Comparison of ENCODE assay signal across 8 cellular contexts in genomic region chr3:184133840-184134745, GRCh38. TPM values are rescaled to one million over a fixed set of nuclear protein-coding genes. Genes with fewer than 3 reads are reported as not detected.
DNase-seq lines count a peak whose midpoint lies in the region; ATAC-seq, FAIRE-seq and TF ChIP-seq lines count a peak whose summit lies in the region.

No MANE protein-coding gene starts in this region.

- H3K27me3 ChIP-seq in RWPE2 (ENCODE audit: insufficient read depth, poor library complexity, severe bottlenecking) (no peaks in the 10 kb centered on the region), neuronal stem cell (ENCODE audit: control insufficient read depth in 3 of 3, insufficient read depth in 3 of 3, low read depth in 1 of 3, low read length in 3 of 3) (peaks cover 0 to 4% (median 0%) of the 10 kb centered on the region in 3 experiments)

- no peak for FAIRE-seq in A549 (lab: Jason Lieb, UNC)
- peak; percentile 73 for FAIRE-seq in GM18507 (lab: Jason Lieb, UNC)

- no peaks in the 10 kb centered on the region for H3K27me3 Mint-ChIP-seq in activated naive CD8-positive, alpha-beta T cell treated with anti-CD3 and anti-CD28 coated beads for 36 hours
- no peaks in the 10 kb centered on the region for H3K27me3 Mint-ChIP-seq in glutamatergic neuron (ENCODE audit: unreplicated experiment)

- no peak overlapping the region for H2BK5ac ChIP-seq in neuronal stem cell (ENCODE audit: low read length)

- H2AFZ ChIP-seq in neuronal stem cell (ENCODE audit: low read length), result peak overlapping the region; percentile 94

- no peak overlapping the region for H3K4ac ChIP-seq in neuronal stem cell (ENCODE audit: low read length)

- H3K4me1 ChIP-seq in A549, result peaks cover 12% of the 10 kb centered on the region; the same call in 2 of the 3 replicates
- no peaks in the 10 kb centered on the region for H3K4me1 ChIP-seq in RWPE2 (ENCODE audit: insufficient read depth, poor library complexity, severe bottlenecking)
- H3K4me1 ChIP-seq in neuronal stem cell (ENCODE audit: control insufficient read depth in 2 of 2, insufficient read depth in 1 of 2, low read depth in 1 of 2, low read length in 2 of 2), result peaks cover 5 to 10% of the 10 kb centered on the region in 2 donors

- H2BK12ac ChIP-seq in neuronal stem cell (ENCODE audit: low read length), result no peak overlapping the region

- no peak overlapping the region for H2AK5ac ChIP-seq in neuronal stem cell (ENCODE audit: low read depth, low read length)

- peak; percentile 54 to 85 for DNase-seq in A549 (ENCODE audit: low read depth in 1 of 2, low spot score in 1 of 2)
- DNase-seq in GM18507 (ENCODE audit: extremely low spot score, insufficient read length, low read depth), result no peak
- DNase-seq in M059J (ENCODE audit: low read depth), result peak; percentile 93
- DNase-seq in RWPE2 (ENCODE audit: low spot score), result peak; percentile 86
- DNase-seq in activated naive CD8-positive, alpha-beta T cell treated with anti-CD3 and anti-CD28 coated beads for 36 hours, result peak; percentile 68
- DNase-seq in glutamatergic neuron, result peak; percentile 82
- peak; percentile 59 for DNase-seq in neuronal stem cell (ENCODE audit: low spot score)
- DNase-seq in ureter (ENCODE audit: low spot score), result peak; percentile 89

- POLR2A ChIA-PET in A549 (lab: Yijun Ruan, JAX), result interaction anchor here (1.0 to 1.8 kb wide), 2 partner anchors 11 to 43 kb away, joined by 3 to 9 read pairs; no protein-coding TSS in a partner anchor

- H3K4me3 Mint-ChIP-seq in activated naive CD8-positive, alpha-beta T cell treated with anti-CD3 and anti-CD28 coated beads for 36 hours, result peak overlapping the region; percentile 95
- peak overlapping the region; percentile 94 for H3K4me3 Mint-ChIP-seq in glutamatergic neuron (ENCODE audit: unreplicated experiment)

- peak; percentile 71 for TF ChIP-seq POLR2A in A549 (IDR thresholded peaks at IDR 0.05; ENCODE audit: low read length)

- no peak overlapping the region for H3K14ac ChIP-seq in neuronal stem cell (ENCODE audit: low read length)

- H3K9ac ChIP-seq in neuronal stem cell (ENCODE audit: low read depth, low read length, poor library complexity), result peak overlapping the region; percentile 55

- H3K9me3 ChIP-seq in A549, result no peaks in the 10 kb centered on the region
- H3K9me3 ChIP-seq in RWPE2 (ENCODE audit: severe bottlenecking), result no peaks in the 10 kb centered on the region
- no peaks in the 10 kb centered on the region for H3K9me3 ChIP-seq in neuronal stem cell (replicated peaks in 1 of 2; ENCODE audit: control insufficient read depth in 2 of 2, insufficient read depth in 1 of 2, low read depth in 1 of 2, low read length in 2 of 2)

- CTCF ChIA-PET in A549 (lab: Yijun Ruan, JAX), result interaction anchor here (0.9 to 3.6 kb wide), 4 partner anchors 11 to 238 kb away, joined by 3 to 20 read pairs (median 8); partner anchors contain the start of gene EEF1AKMT4

- peak; percentile 82 to 83 for ATAC-seq in A549
- ATAC-seq in RWPE2 (ENCODE audit: low read depth), result peak; percentile 71

- TF ChIP-seq EP300 in A549 (IDR thresholded peaks at IDR 0.05), result no peak

- no peak overlapping the region for H4K8ac ChIP-seq in neuronal stem cell (ENCODE audit: low read depth, low read length)

- H3K27ac ChIP-seq in A549 (peak overlapping the region; percentile 95 to 97), RWPE2 (ENCODE audit: poor library complexity, severe bottlenecking) (peak overlapping the region; percentile 62), neuronal stem cell (replicated peaks; ENCODE audit: low read length) (peak overlapping the region; percentile 7)

- H3K18ac ChIP-seq in neuronal stem cell (ENCODE audit: low read length), result no peak overlapping the region

- TF ChIP-seq CTCF in A549 (IDR thresholded peaks at IDR 0.05) (no peak), RWPE2 (IDR thresholded peaks at IDR 0.05; ENCODE audit: poor library complexity, severe bottlenecking) (no peak), glutamatergic neuron (IDR thresholded peaks at IDR 0.05; ENCODE audit: partially characterized antibody, unreplicated experiment) (no peak)

- no peaks in the 10 kb centered on the region for H3K9me3 Mint-ChIP-seq in activated naive CD8-positive, alpha-beta T cell treated with anti-CD3 and anti-CD28 coated beads for 36 hours
- H3K9me3 Mint-ChIP-seq in glutamatergic neuron (ENCODE audit: unreplicated experiment), result peaks cover 8% of the 10 kb centered on the region

- no peak overlapping the region for H4K91ac ChIP-seq in neuronal stem cell (ENCODE audit: low read depth, low read length, poor library complexity)

- H2BK120ac ChIP-seq in neuronal stem cell (ENCODE audit: low read depth, low read length), result no peak overlapping the region

- peak overlapping the region; percentile 99 for H3K4me3 ChIP-seq in A549
- peak overlapping the region; percentile 74 for H3K4me3 ChIP-seq in RWPE2 (ENCODE audit: severe bottlenecking)
- H3K4me3 ChIP-seq in neuronal stem cell (ENCODE audit: low read length in 2 of 2), result peak overlapping the region; percentile 96 to 99

- no peak for TF ChIP-seq RAD21 in A549 (conservative IDR thresholded peaks at IDR 0.05 in 1 of 2, IDR thresholded peaks at IDR 0.05 in 1 of 2)

- H3K27ac Mint-ChIP-seq in activated naive CD8-positive, alpha-beta T cell treated with anti-CD3 and anti-CD28 coated beads for 36 hours, result peak overlapping the region; percentile 95
- peak overlapping the region; percentile 59 for H3K27ac Mint-ChIP-seq in glutamatergic neuron (ENCODE audit: unreplicated experiment)

- H2BK15ac ChIP-seq in neuronal stem cell (ENCODE audit: low read length), result no peak overlapping the region

- peaks cover 16% of the 10 kb centered on the region for H3K36me3 Mint-ChIP-seq in activated naive CD8-positive, alpha-beta T cell treated with anti-CD3 and anti-CD28 coated beads for 36 hours
- H3K36me3 Mint-ChIP-seq in glutamatergic neuron (ENCODE audit: unreplicated experiment), result no peaks in the 10 kb centered on the region

- H3K4me1 Mint-ChIP-seq in activated naive CD8-positive, alpha-beta T cell treated with anti-CD3 and anti-CD28 coated beads for 36 hours, result peaks cover 30% of the 10 kb centered on the region
- H3K4me1 Mint-ChIP-seq in glutamatergic neuron (ENCODE audit: low read depth, unreplicated experiment), result peaks cover 9% of the 10 kb centered on the region

- H3K23ac ChIP-seq in neuronal stem cell (ENCODE audit: low read depth, low read length, poor library complexity), result no peak overlapping the region

- peak overlapping the region; percentile 97 for H3K4me2 ChIP-seq in A549
- peak overlapping the region; percentile 92 for H3K4me2 ChIP-seq in neuronal stem cell (ENCODE audit: insufficient read depth, low read length, poor library complexity, severe bottlenecking)

- no peaks in the 10 kb centered on the region for H3K79me1 ChIP-seq in neuronal stem cell (ENCODE audit: low read depth, low read length)

- H3K36me3 ChIP-seq in RWPE2 (ENCODE audit: low read depth) (peaks cover 16% of the 10 kb centered on the region), neuronal stem cell (replicated peaks in 1 of 2; ENCODE audit: control insufficient read depth in 2 of 2, insufficient read depth in 2 of 2, low read length in 2 of 2) (peaks cover 4 to 19% of the 10 kb centered on the region in 2 donors)

- 3% methylated on average over 32 of the region's 37 CpGs for WGBS in A549 (ENCODE audit: missing lambda C conversion rate)
- no CpG with 5 or more reads among the region's 37 CpGs for WGBS in neuronal stem cell (ENCODE audit: extremely low coverage in 2 of 2, insufficient read length in 2 of 2, insufficient replicate concordance in 1 of 2), 2 donors

RNA-seq across cellular contexts. Expression of gene EIF2B5, which starts 1.1 kb away (rescaled TPM):
- polyA plus RNA-seq in A549 (2011; rRNA removed) (32.7 and 33.9 TPM in 2 replicates), A549 (2017; fragmentation: RNase III; extraction: RNeasy Plus Mini Kit Qiagen cat#74134 plus additional on column Dnase treatment) (29.8 to 32.5 TPM (median 32.1 TPM) in 3 replicates)
- polyA plus RNA-seq in A549 (2012; cell fraction: cytosol; rRNA removed), result 31.0 and 32.0 TPM in 2 replicates
- 53.8 and 60.2 TPM in 2 replicates for polyA plus RNA-seq in A549 (2012; cell fraction: nucleus; rRNA removed)
- polyA minus RNA-seq in A549 (2011; rRNA and poly(A)+ RNA removed), result 29.7 and 30.8 TPM in 2 replicates
- 29.4 and 43.6 TPM in 2 replicates for total RNA-seq in M059J (2014; rRNA removed; shearing (Covaris generic))
- total RNA-seq in activated naive CD8-positive, alpha-beta T cell treated with anti-CD3 and anti-CD28 coated beads for 36 hours, result 10 to 100 TPM; 73.2 to 74.4 TPM
- total RNA-seq in glutamatergic neuron (ENCODE audit: unreplicated experiment) (41.6 TPM), ureter (48.6 TPM)
- 31.0 TPM for polyA plus RNA-seq in neuronal stem cell (2013, experiment 1 of 2)
- polyA plus RNA-seq in neuronal stem cell (2013, experiment 2 of 2), result 31.6 TPM

RNA-seq across cellular contexts. Expression of gene DVL3, which starts 21.1 kb away (rescaled TPM):
- polyA plus RNA-seq in A549 (2011; rRNA removed), result 14.1 and 17.7 TPM in 2 replicates
- 17.9 and 23.2 TPM in 2 replicates for polyA plus RNA-seq in A549 (2012; cell fraction: cytosol; rRNA removed)
- polyA plus RNA-seq in A549 (2012; cell fraction: nucleus; rRNA removed), result 75.3 and 93.6 TPM in 2 replicates
- 23.6 to 24.4 TPM (median 23.9 TPM) in 3 replicates for polyA plus RNA-seq in A549 (2017; fragmentation: RNase III; extraction: RNeasy Plus Mini Kit Qiagen cat#74134 plus additional on column Dnase treatment)
- 22.2 and 29.2 TPM in 2 replicates for polyA minus RNA-seq in A549 (2011; rRNA and poly(A)+ RNA removed)
- total RNA-seq in M059J (2014; rRNA removed; shearing (Covaris generic)), result 21.2 and 30.3 TPM in 2 replicates
- 10 to 100 TPM; 22.9 to 25.2 TPM for total RNA-seq in activated naive CD8-positive, alpha-beta T cell treated with anti-CD3 and anti-CD28 coated beads for 36 hours
- 213 TPM for total RNA-seq in glutamatergic neuron (ENCODE audit: unreplicated experiment)
- polyA plus RNA-seq in neuronal stem cell (2013, experiment 1 of 2), result 47.4 TPM
- polyA plus RNA-seq in neuronal stem cell (2013, experiment 2 of 2), result 46.8 TPM
- total RNA-seq in ureter, result 61.1 TPM

RNA-seq across cellular contexts. Expression of gene HTR3E, which starts 37.2 kb away (rescaled TPM):
- polyA plus RNA-seq in A549 (2011; rRNA removed) (not detected in 2 replicates), A549 (2017; fragmentation: RNase III; extraction: RNeasy Plus Mini Kit Qiagen cat#74134 plus additional on column Dnase treatment) (not detected in 3 replicates)
- polyA plus RNA-seq in A549 (2012; cell fraction: cytosol; rRNA removed), result not detected in 2 replicates
- polyA plus RNA-seq in A549 (2012; cell fraction: nucleus; rRNA removed), result not detected in 2 replicates
- polyA minus RNA-seq in A549 (2011; rRNA and poly(A)+ RNA removed), result not detected in 2 replicates
- not detected in 2 replicates for total RNA-seq in M059J (2014; rRNA removed; shearing (Covaris generic))
- not detected for total RNA-seq in activated naive CD8-positive, alpha-beta T cell treated with anti-CD3 and anti-CD28 coated beads for 36 hours
- total RNA-seq in glutamatergic neuron (ENCODE audit: unreplicated experiment) (not detected), ureter (not detected)
- polyA plus RNA-seq in neuronal stem cell (2013, experiment 1 of 2), result not detected
- not detected for polyA plus RNA-seq in neuronal stem cell (2013, experiment 2 of 2)

RNA-seq across cellular contexts. Expression of gene AP2M1, which starts 40.6 kb away (rescaled TPM):
- 274 and 316 TPM in 2 replicates for polyA plus RNA-seq in A549 (2011; rRNA removed)
- polyA plus RNA-seq in A549 (2012; cell fraction: cytosol; rRNA removed), result 385 and 421 TPM in 2 replicates
- polyA plus RNA-seq in A549 (2012; cell fraction: nucleus; rRNA removed), result 290 and 299 TPM in 2 replicates
- polyA plus RNA-seq in A549 (2017; fragmentation: RNase III; extraction: RNeasy Plus Mini Kit Qiagen cat#74134 plus additional on column Dnase treatment), result 285 to 298 TPM (median 288 TPM) in 3 replicates
- polyA minus RNA-seq in A549 (2011; rRNA and poly(A)+ RNA removed), result 217 and 258 TPM in 2 replicates
- total RNA-seq in M059J (2014; rRNA removed; shearing (Covaris generic)), result 676 and 795 TPM in 2 replicates
- 100 to 1,000 TPM; 209 to 219 TPM for total RNA-seq in activated naive CD8-positive, alpha-beta T cell treated with anti-CD3 and anti-CD28 coated beads for 36 hours
- 315 TPM for total RNA-seq in glutamatergic neuron (ENCODE audit: unreplicated experiment)
- 199 TPM for polyA plus RNA-seq in neuronal stem cell (2013, experiment 1 of 2)
- polyA plus RNA-seq in neuronal stem cell (2013, experiment 2 of 2), result 192 TPM
- total RNA-seq in ureter, result 243 TPM

RNA-seq across cellular contexts. Expression of gene ABCF3, which starts 51.9 kb away (rescaled TPM):
- polyA plus RNA-seq in A549 (2011; rRNA removed), result 34.6 and 35.3 TPM in 2 replicates
- 39.4 and 49.4 TPM in 2 replicates for polyA plus RNA-seq in A549 (2012; cell fraction: cytosol; rRNA removed)
- polyA plus RNA-seq in A549 (2012; cell fraction: nucleus; rRNA removed), result 126 and 128 TPM in 2 replicates
- 46.6 to 50.2 TPM (median 47.7 TPM) in 3 replicates for polyA plus RNA-seq in A549 (2017; fragmentation: RNase III; extraction: RNeasy Plus Mini Kit Qiagen cat#74134 plus additional on column Dnase treatment)
- 56.8 and 63.7 TPM in 2 replicates for polyA minus RNA-seq in A549 (2011; rRNA and poly(A)+ RNA removed)
- total RNA-seq in M059J (2014; rRNA removed; shearing (Covaris generic)), result 27.4 and 43.4 TPM in 2 replicates
- 10 to 100 TPM; 57.2 to 58.7 TPM for total RNA-seq in activated naive CD8-positive, alpha-beta T cell treated with anti-CD3 and anti-CD28 coated beads for 36 hours
- 87.9 TPM for total RNA-seq in glutamatergic neuron (ENCODE audit: unreplicated experiment)
- polyA plus RNA-seq in neuronal stem cell (2013, experiment 1 of 2), result 17.7 TPM
- 16.0 TPM for polyA plus RNA-seq in neuronal stem cell (2013, experiment 2 of 2)
- total RNA-seq in ureter, result 77.6 TPM

Comparison
In these comparisons a context has a peak if more than half of its experiments do, and no peak if none do; other contexts are left out.
1. H3K27ac ChIP-seq: peak in every context shown above with its lines; median percentile 96 in A549; 62 in RWPE2; 7 in neuronal stem cell.